ENCODE assay signal across 1 cellular context in genomic region chr20:37352611-37352980, GRCh38.
TF ChIP-seq lines count a peak whose summit lies in the region.

No MANE protein-coding gene starts in this region.

TF ChIP-seq in SK-N-SH, 30 proteins besides CTCF, POLR2A, EP300 and RAD21 (continued from another document):
- no peak for TF ChIP-seq ZBTB33 (IDR thresholded peaks at IDR 0.05; ENCODE audit: borderline replicate concordance, low read depth)
- no peak for TF ChIP-seq MEF2A (IDR thresholded peaks at IDR 0.05; ENCODE audit: borderline replicate concordance, low read depth)
